Comparison of ENCODE assay signal across 1 cellular context in the genomic region with DNA sequence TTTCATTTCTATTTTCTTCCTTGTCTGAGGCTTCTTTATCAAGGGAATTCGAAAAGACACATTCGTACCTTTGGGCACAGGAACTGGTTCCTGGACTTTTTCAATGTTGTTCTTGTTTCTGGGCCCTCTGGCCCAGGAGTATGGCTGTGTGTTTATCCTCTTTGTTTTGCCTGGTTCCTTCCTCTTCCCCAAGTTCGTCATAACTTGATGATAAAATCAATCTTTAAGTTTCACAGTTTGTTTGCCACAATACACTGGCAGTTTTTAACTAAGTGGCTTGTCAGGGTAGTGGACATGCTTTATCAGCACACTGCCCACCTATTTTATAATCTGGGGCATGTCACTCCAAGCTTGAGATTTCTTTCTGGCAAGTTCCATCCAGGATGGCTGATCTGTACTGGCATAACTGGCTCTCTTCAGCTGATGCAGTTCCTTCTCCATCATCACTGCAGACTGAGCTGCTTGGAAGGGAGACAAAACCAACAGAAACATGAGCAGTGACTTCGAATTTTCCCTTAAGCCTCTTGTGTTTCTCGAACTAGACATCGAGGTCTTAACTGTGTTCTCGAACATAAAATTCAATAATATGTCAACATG.
TF ChIP-seq lines count a peak whose summit lies in the region.

No MANE protein-coding gene starts in this region.

TF ChIP-seq in HepG2, 621 proteins besides CTCF, POLR2A, EP300 and RAD21:
- TF ChIP-seq, protein P1, sequence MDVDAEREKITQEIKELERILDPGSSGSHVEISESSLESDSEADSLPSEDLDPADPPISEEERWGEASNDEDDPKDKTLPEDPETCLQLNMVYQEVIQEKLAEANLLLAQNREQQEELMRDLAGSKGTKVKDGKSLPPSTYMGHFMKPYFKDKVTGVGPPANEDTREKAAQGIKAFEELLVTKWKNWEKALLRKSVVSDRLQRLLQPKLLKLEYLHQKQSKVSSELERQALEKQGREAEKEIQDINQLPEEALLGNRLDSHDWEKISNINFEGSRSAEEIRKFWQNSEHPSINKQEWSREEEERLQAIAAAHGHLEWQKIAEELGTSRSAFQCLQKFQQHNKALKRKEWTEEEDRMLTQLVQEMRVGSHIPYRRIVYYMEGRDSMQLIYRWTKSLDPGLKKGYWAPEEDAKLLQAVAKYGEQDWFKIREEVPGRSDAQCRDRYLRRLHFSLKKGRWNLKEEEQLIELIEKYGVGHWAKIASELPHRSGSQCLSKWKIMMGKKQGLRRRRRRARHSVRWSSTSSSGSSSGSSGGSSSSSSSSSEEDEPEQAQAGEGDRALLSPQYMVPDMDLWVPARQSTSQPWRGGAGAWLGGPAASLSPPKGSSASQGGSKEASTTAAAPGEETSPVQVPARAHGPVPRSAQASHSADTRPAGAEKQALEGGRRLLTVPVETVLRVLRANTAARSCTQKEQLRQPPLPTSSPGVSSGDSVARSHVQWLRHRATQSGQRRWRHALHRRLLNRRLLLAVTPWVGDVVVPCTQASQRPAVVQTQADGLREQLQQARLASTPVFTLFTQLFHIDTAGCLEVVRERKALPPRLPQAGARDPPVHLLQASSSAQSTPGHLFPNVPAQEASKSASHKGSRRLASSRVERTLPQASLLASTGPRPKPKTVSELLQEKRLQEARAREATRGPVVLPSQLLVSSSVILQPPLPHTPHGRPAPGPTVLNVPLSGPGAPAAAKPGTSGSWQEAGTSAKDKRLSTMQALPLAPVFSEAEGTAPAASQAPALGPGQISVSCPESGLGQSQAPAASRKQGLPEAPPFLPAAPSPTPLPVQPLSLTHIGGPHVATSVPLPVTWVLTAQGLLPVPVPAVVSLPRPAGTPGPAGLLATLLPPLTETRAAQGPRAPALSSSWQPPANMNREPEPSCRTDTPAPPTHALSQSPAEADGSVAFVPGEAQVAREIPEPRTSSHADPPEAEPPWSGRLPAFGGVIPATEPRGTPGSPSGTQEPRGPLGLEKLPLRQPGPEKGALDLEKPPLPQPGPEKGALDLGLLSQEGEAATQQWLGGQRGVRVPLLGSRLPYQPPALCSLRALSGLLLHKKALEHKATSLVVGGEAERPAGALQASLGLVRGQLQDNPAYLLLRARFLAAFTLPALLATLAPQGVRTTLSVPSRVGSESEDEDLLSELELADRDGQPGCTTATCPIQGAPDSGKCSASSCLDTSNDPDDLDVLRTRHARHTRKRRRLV (CRISPR knock-in tag; IDR thresholded peaks at IDR 0.05), result no peak
- no peak for TF ChIP-seq UBTF (CRISPR knock-in tag; IDR thresholded peaks at IDR 0.05)
- no peak for TF ChIP-seq TBX2 (CRISPR knock-in tag; IDR thresholded peaks at IDR 0.05; ENCODE audit: borderline replicate concordance)
- TF ChIP-seq, protein P2, sequence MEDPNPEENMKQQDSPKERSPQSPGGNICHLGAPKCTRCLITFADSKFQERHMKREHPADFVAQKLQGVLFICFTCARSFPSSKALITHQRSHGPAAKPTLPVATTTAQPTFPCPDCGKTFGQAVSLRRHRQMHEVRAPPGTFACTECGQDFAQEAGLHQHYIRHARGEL (CRISPR knock-in tag; IDR thresholded peaks at IDR 0.05), result no peak
- TF ChIP-seq ZNF713 (CRISPR knock-in tag; IDR thresholded peaks at IDR 0.05), result no peak
- no peak for TF ChIP-seq ZNF510 (CRISPR knock-in tag; IDR thresholded peaks at IDR 0.05; ENCODE audit: low read depth)
- TF ChIP-seq PHF5A (CRISPR knock-in tag; IDR thresholded peaks at IDR 0.05; ENCODE audit: low read depth, unreplicated experiment), result no peak
- TF ChIP-seq DPF2 (CRISPR knock-in tag; IDR thresholded peaks at IDR 0.05; ENCODE audit: borderline replicate concordance, low read depth), result no peak
- TF ChIP-seq KAT2B (IDR thresholded peaks at IDR 0.05; ENCODE audit: borderline replicate concordance, low read depth, low read length), result no peak
- TF ChIP-seq PCBP1 (IDR thresholded peaks at IDR 0.05; ENCODE audit: borderline replicate concordance, low read depth, low read length), result no peak
- TF ChIP-seq ZMYM2 (CRISPR knock-in tag; IDR thresholded peaks at IDR 0.05), result no peak
- TF ChIP-seq TAF15 (IDR thresholded peaks at IDR 0.05; ENCODE audit: low read depth, low read length, poor library complexity, severe bottlenecking), result no peak
- TF ChIP-seq NFYC (CRISPR knock-in tag; IDR thresholded peaks at IDR 0.05), result no peak
- no peak for TF ChIP-seq NR1H2 (CRISPR knock-in tag; IDR thresholded peaks at IDR 0.05; ENCODE audit: borderline replicate concordance, low read depth)
- TF ChIP-seq ATF4 (CRISPR knock-in tag; IDR thresholded peaks at IDR 0.05), result no peak
- no peak for TF ChIP-seq SIX1 (CRISPR knock-in tag; IDR thresholded peaks at IDR 0.05; ENCODE audit: borderline replicate concordance)
- TF ChIP-seq MBNL3 (CRISPR knock-in tag; conservative IDR thresholded peaks at IDR 0.05), result no peak
- TF ChIP-seq, protein P3, sequence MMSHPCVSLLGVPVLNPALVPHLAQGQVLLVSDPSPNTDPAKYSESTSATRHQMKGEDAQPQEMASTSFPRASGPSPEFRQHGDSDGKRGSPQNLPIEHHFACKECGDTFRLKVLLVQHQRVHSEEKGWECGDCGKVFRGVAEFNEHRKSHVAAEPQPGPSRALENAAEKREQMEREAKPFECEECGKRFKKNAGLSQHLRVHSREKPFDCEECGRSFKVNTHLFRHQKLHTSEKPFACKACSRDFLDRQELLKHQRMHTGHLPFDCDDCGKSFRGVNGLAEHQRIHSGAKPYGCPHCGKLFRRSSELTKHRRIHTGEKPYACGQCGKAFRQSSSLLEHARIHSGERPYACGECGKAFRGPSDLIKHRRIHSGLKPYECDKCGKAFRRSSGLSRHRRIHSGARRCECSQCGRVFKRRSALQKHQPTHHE (CRISPR knock-in tag; IDR thresholded peaks at IDR 0.05; ENCODE audit: borderline replicate concordance), result no peak
- TF ChIP-seq ZNF678 (CRISPR knock-in tag; IDR thresholded peaks at IDR 0.05), result no peak
